Comparison of ENCODE assay signal across 8 cellular contexts in genomic region chr22:36350751-36351594, GRCh38. TPM values are rescaled to one million over a fixed set of nuclear protein-coding genes. Genes with fewer than 3 reads are reported as not detected.
DNase-seq lines count a peak whose midpoint lies in the region; ATAC-seq lines count a peak whose summit lies in the region.

No MANE protein-coding gene starts in this region.

- no peaks in the 10 kb centered on the region for H3K9me3 Mint-ChIP-seq in activated T-cell treated with anti-CD3 and anti-CD28 coated beads, Interleukin-2, amount 50 U/mL, for 72 hours

- H3K27ac ChIP-seq in caudate nucleus (ENCODE audit: low read depth, low read length) (peak overlapping the region; percentile 18), urinary bladder (ENCODE audit: low read depth) (peak overlapping the region; percentile 81)

- H3K36me3 ChIP-seq in urinary bladder (ENCODE audit: insufficient read depth) = no peaks in the 10 kb centered on the region

- WGBS in urinary bladder = 23% methylated on average over 14 of the region's 14 CpGs

- H3K4me3 ChIP-seq in urinary bladder (ENCODE audit: low read depth, low read length) = no peak overlapping the region

- H3K4me1 Mint-ChIP-seq in activated T-cell treated with anti-CD3 and anti-CD28 coated beads, Interleukin-2, amount 50 U/mL, for 72 hours (ENCODE audit: low read depth) = peaks cover 88% of the 10 kb centered on the region

- peaks cover 10 to 30% of the 10 kb centered on the region in 2 donors for H3K36me3 Mint-ChIP-seq in activated T-cell treated with anti-CD3 and anti-CD28 coated beads, Interleukin-2, amount 50 U/mL, for 72 hours (ENCODE audit: insufficient read depth in 2 of 2)

- peak; percentile 19 to 32 for ATAC-seq in activated T-cell treated with anti-CD3 and anti-CD28 coated beads, Interleukin-2, amount 50 U/mL, for 72 hours (replicated peaks in 1 of 2)

- H3K27me3 Mint-ChIP-seq in activated T-cell treated with anti-CD3 and anti-CD28 coated beads, Interleukin-2, amount 50 U/mL, for 72 hours (ENCODE audit: low read depth) = no peaks in the 10 kb centered on the region

- H3K4me1 ChIP-seq in urinary bladder (ENCODE audit: insufficient read depth) = peaks cover 4% of the 10 kb centered on the region

- DNase-seq in activated T-cell treated with anti-CD3 and anti-CD28 coated beads, Interleukin-2, amount 50 U/mL, for 72 hours = no peak
- no peak for DNase-seq in activated T-cell treated with anti-CD3 and anti-CD28 coated beads, Interleukin-2, amount 50 U/mL, for 1 hour
- peak in 16 of 61 donors; percentile 13 to 84 (median 42) for DNase-seq in caudate nucleus (lab: John Stamatoyannopoulos, UW)
- peak; percentile 67 for DNase-seq in midbrain (lab: John Stamatoyannopoulos, UW)
- DNase-seq in COR-L47 (lab: John Stamatoyannopoulos, UW) = no peak
- DNase-seq in SW480 (ENCODE audit: low spot score) = no peak
- no peak for DNase-seq in COLO829 (ENCODE audit: low spot score)

- H3K4me3 Mint-ChIP-seq in activated T-cell treated with anti-CD3 and anti-CD28 coated beads, Interleukin-2, amount 50 U/mL, for 72 hours = peak overlapping the region; percentile 58 to 67

- H3K27ac Mint-ChIP-seq in activated T-cell treated with anti-CD3 and anti-CD28 coated beads, Interleukin-2, amount 50 U/mL, for 72 hours = peak overlapping the region; percentile 88

RNA-seq across cellular contexts. Expression of gene MYH9, which starts 36.8 kb away (rescaled TPM):
- total RNA-seq in activated T-cell treated with anti-CD3 and anti-CD28 coated beads, Interleukin-2, amount 50 U/mL, for 72 hours = 100 to 1,000 TPM; 529 to 662 TPM
- total RNA-seq in urinary bladder = 150 TPM
- polyA plus RNA-seq in urinary bladder = 258 TPM
